Comparison of ENCODE assay signal across 15 cellular contexts in the genomic region with DNA sequence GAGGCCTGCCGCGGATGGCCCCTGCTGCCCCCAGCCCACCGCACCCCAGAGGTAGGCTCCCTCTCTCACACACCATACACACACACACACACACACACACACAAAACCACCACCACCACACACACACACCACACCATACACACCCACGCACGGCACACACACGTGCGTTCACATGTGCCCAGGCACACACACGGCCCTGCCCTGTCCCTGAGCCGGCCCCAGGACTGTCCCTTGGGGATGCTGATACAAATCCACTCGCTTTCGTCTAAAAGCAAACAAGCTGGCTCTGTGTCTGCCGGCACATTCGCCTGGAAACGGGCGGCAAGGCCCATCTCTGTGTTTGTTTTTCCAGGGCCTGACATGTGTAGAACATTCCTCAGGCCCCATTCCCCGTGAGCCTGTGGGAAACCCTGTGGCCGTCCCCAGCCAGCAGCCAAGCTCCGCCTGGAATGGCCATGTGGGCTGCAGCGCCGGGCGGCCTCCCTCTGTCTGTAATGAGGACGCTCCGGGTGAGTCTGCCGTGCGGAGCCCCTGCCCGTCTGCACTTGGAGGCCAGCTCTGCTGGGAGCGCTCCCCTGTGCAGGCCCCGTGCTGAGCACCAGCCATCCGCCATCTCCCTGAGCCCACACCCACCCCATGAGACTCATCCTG.
A peak's percentile ranks its signal among the peaks of the same experiment; 100 is the strongest.
DNase-seq lines count a peak whose midpoint lies in the region; ATAC-seq and TF ChIP-seq lines count a peak whose summit lies in the region.
"Had no signal": no experiment of that assay in that cellular context is flagged by ENCODE, and none has a peak within 500 bp of the region (broad histone marks: within the 10 kb centered on the region; RNA-seq: fewer than 3 reads in every experiment).

No MANE protein-coding gene starts in this region.

- DNase-seq in Caco-2 (peak; percentile 43 to 52), astrocyte of the spinal cord (ENCODE audit: low read depth, low spot score) (peak; percentile 76), right cardiac atrium (peak; percentile 71 to 91 (median 90)), posterior vena cava (ENCODE audit: low spot score) (peak; percentile 89), kidney glomerular epithelial cell (lab: John Stamatoyannopoulos, UW) (no peak), RWPE1 (ENCODE audit: low spot score) (no peak), NCI-H2081 (lab: John Stamatoyannopoulos, UW) (no peak)
- DNase-seq in activated effector memory CD4-positive, alpha-beta T cell treated with Interleukin-2 at 50 U/mL for 16 hours: no peak
- DNase-seq: activated CD4-positive, alpha-beta memory T cell treated with anti-CD3 and anti-CD28 coated beads, Interleukin-2, amount 10 ng/mL, durations not matched to agents 7 days and 5 days; activated naive CD8-positive, alpha-beta T cell treated with anti-CD3 and anti-CD28 coated beads, Interleukin-2, amount 50 U/mL, for 24 hours; KG1; NCI-H446 treated with DMSO at 0.1 percent for 48 hours; stimulated activated CD4-positive, alpha-beta T cell treated with anti-CD3 and anti-CD28 coated beads, Interleukin-4, amount 100 ng/mL, for 24 hours had no signal

- H3K9me3 Mint-ChIP-seq in Caco-2 (ENCODE audit: unreplicated experiment): no peaks in the 10 kb centered on the region
- H3K9me3 Mint-ChIP-seq: activated CD4-positive, alpha-beta memory T cell treated with anti-CD3 and anti-CD28 coated beads, Interleukin-2, amount 10 ng/mL, durations not matched to agents 7 days and 5 days; activated naive CD8-positive, alpha-beta T cell treated with anti-CD3 and anti-CD28 coated beads, Interleukin-2, amount 50 U/mL, for 24 hours had no signal

- H3K4me1 ChIP-seq in Caco-2 (peaks cover 8% of the 10 kb centered on the region), right cardiac atrium (ENCODE audit: control insufficient read depth, insufficient read depth, low read length) (no peaks in the 10 kb centered on the region)

- in situ Hi-C loops in astrocyte of the spinal cord (cut with HindIII; ENCODE audit: low sequenced_read_pairs): no loop called here

- H3K36me3 ChIP-seq in Caco-2 (ENCODE audit: control insufficient read depth, insufficient read depth, low read length): no peaks in the 10 kb centered on the region
- H3K36me3 ChIP-seq: esophagus muscularis mucosa had no signal

- TF ChIP-seq CTCF in Caco-2 (IDR thresholded peaks at IDR 0.05; ENCODE audit: insufficient read depth in 1 of 2, low read depth in 1 of 2, low read length in 1 of 2, severe bottlenecking in 1 of 2, unreplicated experiment in 1 of 2) (no peak), astrocyte of the spinal cord (IDR thresholded peaks at IDR 0.05; ENCODE audit: low read depth, low read length) (no peak), RWPE1 (conservative IDR thresholded peaks at IDR 0.05; ENCODE audit: low read depth) (no peak)

- POLR2A ChIA-PET in Caco-2 (lab: Charles Lee): no interaction called here
- POLR2A ChIA-PET in RWPE1 (lab: Yijun Ruan, JAX; ENCODE audit: low non-redundant PET): no interaction called here

- no peak overlapping the region for H3K4me3 ChIP-seq in Caco-2 (ENCODE audit: low read depth, low read length)
- no peak overlapping the region for H3K4me3 ChIP-seq in astrocyte of the spinal cord (ENCODE audit: low read depth, low read length)
- no peak overlapping the region for H3K4me3 ChIP-seq in right cardiac atrium (ENCODE audit: low read length)
- H3K4me3 ChIP-seq: esophagus muscularis mucosa, SK-N-MC had no signal

- H3K4me1 Mint-ChIP-seq in Caco-2 (ENCODE audit: low read depth, unreplicated experiment): peaks cover 14% of the 10 kb centered on the region
- H3K4me1 Mint-ChIP-seq: activated CD4-positive, alpha-beta memory T cell treated with anti-CD3 and anti-CD28 coated beads, Interleukin-2, amount 10 ng/mL, durations not matched to agents 7 days and 5 days; activated naive CD8-positive, alpha-beta T cell treated with anti-CD3 and anti-CD28 coated beads, Interleukin-2, amount 50 U/mL, for 24 hours had no signal

- H3K27me3 Mint-ChIP-seq in Caco-2 (ENCODE audit: insufficient read depth, unreplicated experiment): no peaks in the 10 kb centered on the region
- H3K27me3 Mint-ChIP-seq: activated naive CD8-positive, alpha-beta T cell treated with anti-CD3 and anti-CD28 coated beads, Interleukin-2, amount 50 U/mL, for 24 hours had no signal

- BruUV-seq in Caco-2 (replicated peaks; lab: Mats Ljungman, UMichigan): no TSS peak

- H3K9me3 ChIP-seq in Caco-2 (no peaks in the 10 kb centered on the region), right cardiac atrium (ENCODE audit: control insufficient read depth, low read length) (no peaks in the 10 kb centered on the region)
- H3K9me3 ChIP-seq: esophagus muscularis mucosa had no signal

- intact Hi-C loops in Caco-2 (cut with micrococcal nuclease; ENCODE audit: unreplicated experiment): no loop called here
- intact Hi-C loops in right cardiac atrium (cut with DNase I): no loop called here
- intact Hi-C loops in posterior vena cava (cut with DNase I): no loop called here

- no peak overlapping the region for H3K4me3 Mint-ChIP-seq in Caco-2 (ENCODE audit: unreplicated experiment)
- H3K4me3 Mint-ChIP-seq: activated CD4-positive, alpha-beta memory T cell treated with anti-CD3 and anti-CD28 coated beads, Interleukin-2, amount 10 ng/mL, durations not matched to agents 7 days and 5 days; activated naive CD8-positive, alpha-beta T cell treated with anti-CD3 and anti-CD28 coated beads, Interleukin-2, amount 50 U/mL, for 24 hours had no signal

- H3K27me3 ChIP-seq in Caco-2 (replicated peaks; ENCODE audit: control insufficient read depth, insufficient read depth, low read length): no peaks in the 10 kb centered on the region
- H3K27me3 ChIP-seq in right cardiac atrium (ENCODE audit: control insufficient read depth, insufficient read depth): no peaks in the 10 kb centered on the region
- H3K27me3 ChIP-seq: esophagus muscularis mucosa had no signal

- WGBS in right cardiac atrium: 38% methylated on average over 29 of the region's 29 CpGs

- H3K27ac ChIP-seq in right cardiac atrium (ENCODE audit: low read length) (no peak overlapping the region), RWPE1 (no peak overlapping the region)
- H3K27ac ChIP-seq: esophagus muscularis mucosa, SK-N-MC had no signal

- peak; percentile 75 to 81 for ATAC-seq in right cardiac atrium
- ATAC-seq: activated naive CD8-positive, alpha-beta T cell treated with anti-CD3 and anti-CD28 coated beads, Interleukin-2, amount 50 U/mL, for 24 hours had no signal

- CTCF ChIA-PET in Caco-2 (lab: Charles Lee): no interaction called here
- CTCF ChIA-PET in RWPE1 (lab: Yijun Ruan, JAX): no interaction called here

- peak overlapping the region; percentile 73 for H3K27ac Mint-ChIP-seq in Caco-2 (ENCODE audit: unreplicated experiment)
- H3K27ac Mint-ChIP-seq: activated CD4-positive, alpha-beta memory T cell treated with anti-CD3 and anti-CD28 coated beads, Interleukin-2, amount 10 ng/mL, durations not matched to agents 7 days and 5 days; activated naive CD8-positive, alpha-beta T cell treated with anti-CD3 and anti-CD28 coated beads, Interleukin-2, amount 50 U/mL, for 24 hours had no signal

- H3K36me3 Mint-ChIP-seq in Caco-2 (ENCODE audit: insufficient read depth, unreplicated experiment): no peaks in the 10 kb centered on the region

Comparison
In these comparisons a context has a peak if more than half of its experiments do, and no peak if none do; other contexts are left out.
1. DNase-seq: peak in Caco-2 (2 of 2), astrocyte of the spinal cord (single experiment), right cardiac atrium (3 of 3) and posterior vena cava (single experiment); none in kidney glomerular epithelial cell (single experiment), RWPE1 (single experiment), activated effector memory CD4-positive, alpha-beta T cell treated with Interleukin-2 at 50 U/mL for 16 hours (single experiment) and NCI-H2081 (0 of 2).